11 cellular contexts compared by ENCODE assay signal in genomic region chr6:149755300-149756260, GRCh38. TPM values are rescaled to one million over a fixed set of nuclear protein-coding genes. Genes with fewer than 3 reads are reported as not detected.
DNase-seq lines count a peak whose midpoint lies in the region; ATAC-seq, FAIRE-seq and TF ChIP-seq lines count a peak whose summit lies in the region.
"Had no signal": no experiment of that assay in that cellular context is flagged by ENCODE, and none has a peak within 500 bp of the region (broad histone marks: within the 10 kb centered on the region; RNA-seq: fewer than 3 reads in every experiment).

No MANE protein-coding gene starts in this region.

- H3K79me2 ChIP-seq in hepatocyte, result peaks cover 100% of the 10 kb centered on the region

- no peaks in the 10 kb centered on the region for H4K20me1 ChIP-seq in hepatocyte (ENCODE audit: insufficient read depth, poor library complexity, severe bottlenecking)

- H3K9me3 ChIP-seq in hepatocyte (ENCODE audit: low read depth) (no peaks in the 10 kb centered on the region), upper lobe of left lung (no peaks in the 10 kb centered on the region), kidney (ENCODE audit: control insufficient read depth in 1 of 2, low read length in 2 of 2) (no peaks in the 10 kb centered on the region), prostate gland (no peaks in the 10 kb centered on the region)

- H3K4me1 ChIP-seq in hepatocyte (ENCODE audit: insufficient read depth) (no peaks in the 10 kb centered on the region), upper lobe of left lung (peaks cover 23 to 44% (median 28%) of the 10 kb centered on the region in 4 donors), kidney (ENCODE audit: control insufficient read depth in 1 of 2, insufficient read depth in 1 of 2, low read depth in 1 of 2, low read length in 2 of 2) (peaks cover 0 to 2% of the 10 kb centered on the region in 2 donors), prostate gland (replicated peaks) (no peaks in the 10 kb centered on the region)

- H3K27ac ChIP-seq in hepatocyte, result peak overlapping the region; percentile 58
- no peak overlapping the region for H3K27ac ChIP-seq in upper lobe of left lung
- H3K27ac ChIP-seq in kidney (ENCODE audit: low read depth in 2 of 2, low read length in 2 of 2), result no peak overlapping the region
- H3K27ac ChIP-seq in prostate gland, result no peak overlapping the region
- H3K27ac ChIP-seq: SK-N-MC had no signal

- no peak for FAIRE-seq in kidney (lab: Jason Lieb, UNC)

- intact Hi-C loops in kidney (cut with DNase I), result no loop called here
- intact Hi-C loops in prostate gland (cut with DNase I), result no loop called here

- DNase-seq in GM12865 (ENCODE audit: low read depth) (peak; percentile 52), hepatocyte (ENCODE audit: low spot score) (peak; percentile 35), upper lobe of left lung (no peak), LoVo (ENCODE audit: low spot score) (no peak), kidney (no peak), prostate gland (ENCODE audit: low spot score) (no peak)
- DNase-seq: activated naive CD8-positive, alpha-beta T cell treated with anti-CD3 and anti-CD28 coated beads, Interleukin-2, amount 50 U/mL, for 24 hours; DND-41 had no signal

- H3K9ac ChIP-seq in kidney (ENCODE audit: low read length in 2 of 2), result no peak overlapping the region

- H3K36me3 ChIP-seq in hepatocyte (replicated peaks; ENCODE audit: insufficient read depth, low read depth), result no peaks in the 10 kb centered on the region
- peaks cover 0 to 14% (median 0%) of the 10 kb centered on the region in 4 donors for H3K36me3 ChIP-seq in upper lobe of left lung
- H3K36me3 ChIP-seq in kidney (ENCODE audit: control insufficient read depth in 1 of 2, insufficient read depth in 2 of 2, low read length in 2 of 2), result no peaks in the 10 kb centered on the region
- no peaks in the 10 kb centered on the region for H3K36me3 ChIP-seq in prostate gland

- H3K9me2 ChIP-seq in hepatocyte (replicated peaks; ENCODE audit: insufficient read depth), result no peaks in the 10 kb centered on the region

- TF ChIP-seq CTCF in GM12865 (IDR thresholded peaks at IDR 0.05; ENCODE audit: insufficient read depth, low read depth, low read length, missing control alignments) (no peak), hepatocyte (IDR thresholded peaks at IDR 0.05; ENCODE audit: poor library complexity) (no peak), upper lobe of left lung (IDR thresholded peaks at IDR 0.05) (no peak), kidney (IDR thresholded peaks at IDR 0.05; ENCODE audit: borderline replicate concordance, extremely low read depth, insufficient read depth) (no peak), prostate gland (IDR thresholded peaks at IDR 0.05) (no peak)

- no peak overlapping the region for H3K4me2 ChIP-seq in hepatocyte

- H3K27me3 ChIP-seq in hepatocyte (no peaks in the 10 kb centered on the region), upper lobe of left lung (no peaks in the 10 kb centered on the region), prostate gland (replicated peaks; ENCODE audit: insufficient read depth) (no peaks in the 10 kb centered on the region)

- ATAC-seq in GM21447 (IDR thresholded peaks at IDR 0.05; ENCODE audit: unreplicated experiment) (peak; percentile 76), HG03558 (IDR thresholded peaks at IDR 0.05; ENCODE audit: extremely low read depth, unreplicated experiment) (peak; percentile 42), upper lobe of left lung (ENCODE audit: low FRiP score in 2 of 2) (no peak)
- ATAC-seq: activated naive CD8-positive, alpha-beta T cell treated with anti-CD3 and anti-CD28 coated beads, Interleukin-2, amount 50 U/mL, for 24 hours had no signal

- no peak overlapping the region for H3K4me3 ChIP-seq in GM12865 (ENCODE audit: low read depth, low read length)
- H3K4me3 ChIP-seq in hepatocyte, result no peak overlapping the region
- no peak overlapping the region for H3K4me3 ChIP-seq in upper lobe of left lung
- H3K4me3 ChIP-seq in kidney (ENCODE audit: low read length in 2 of 2), result no peak overlapping the region
- H3K4me3 ChIP-seq in prostate gland, result no peak overlapping the region
- H3K4me3 ChIP-seq: SK-N-MC had no signal

- TF ChIP-seq POLR2A in upper lobe of left lung (IDR thresholded peaks at IDR 0.05) (no peak), prostate gland (IDR thresholded peaks at IDR 0.05) (no peak)

- TF ChIP-seq EP300 in upper lobe of left lung (IDR thresholded peaks at IDR 0.05), result no peak

- no peak overlapping the region for H2AFZ ChIP-seq in hepatocyte

- 98% methylated on average over 9 of the region's 9 CpGs for WGBS in hepatocyte (ENCODE audit: low lambda C conversion rate, missing lambda C conversion rate)
- 77 to 89% methylated on average over 9 of the region's 9 CpGs for WGBS in upper lobe of left lung, 2 donors
- 83% methylated on average over 9 of the region's 9 CpGs for WGBS in prostate gland

RNA-seq across cellular contexts. Expression of gene PCMT1, which starts 6.0 kb away (rescaled TPM):
- total RNA-seq in hepatocyte, result 107 and 110 TPM in 2 replicates
- polyA plus RNA-seq in hepatocyte, result 126 and 130 TPM in 2 replicates
- 100 to 1,000 TPM in 2 of 6 donors, 10 to 100 TPM in 4; 25.1 to 129 (median 68.1) TPM for total RNA-seq in upper lobe of left lung
- 62.8 TPM for total RNA-seq in kidney
- polyA plus RNA-seq in kidney (ENCODE audit: insufficient read depth, low read depth, low replicate concordance), result 71.2 TPM
- 100 to 1,000 TPM in 1 of 2 donors, 10 to 100 TPM in 1; 77.6 to 114 TPM for total RNA-seq in prostate gland

RNA-seq across cellular contexts. Expression of gene NUP43, which starts 9.3 kb away (rescaled TPM):
- total RNA-seq in hepatocyte (33.6 and 37.2 TPM in 2 replicates), upper lobe of left lung (10 to 100 TPM; 11.1 to 29.3 (median 19.1) TPM), kidney (36.1 TPM), prostate gland (10 to 100 TPM; 23.6 to 32.9 TPM)
- polyA plus RNA-seq in hepatocyte (7.0 and 9.8 TPM in 2 replicates), kidney (ENCODE audit: insufficient read depth, low read depth, low replicate concordance) (9.9 TPM)

RNA-seq across cellular contexts. Expression of gene LATS1, which starts 37.7 kb away (rescaled TPM):
- 23.7 and 26.2 TPM in 2 replicates for total RNA-seq in hepatocyte
- polyA plus RNA-seq in hepatocyte, result 6.6 and 7.9 TPM in 2 replicates
- 10 to 100 TPM; 23.1 to 34.4 (median 29.9) TPM for total RNA-seq in upper lobe of left lung
- 32.4 TPM for total RNA-seq in kidney
- 3.3 TPM for polyA plus RNA-seq in kidney (ENCODE audit: insufficient read depth, low read depth, low replicate concordance)
- 10 to 100 TPM; 28.7 to 44.8 TPM for total RNA-seq in prostate gland

Comparison
In these comparisons a context has a peak if more than half of its experiments do, and no peak if none do; other contexts are left out.
1. DNase-seq: peak in GM12865 (single experiment) and hepatocyte (single experiment); none in upper lobe of left lung (0 of 2), LoVo (single experiment), kidney (single experiment) and prostate gland (single experiment).
2. ATAC-seq: peak in GM21447 (single experiment) and HG03558 (single experiment); none in upper lobe of left lung (0 of 2).